8 cellular contexts compared by ENCODE assay signal in the genomic region with DNA sequence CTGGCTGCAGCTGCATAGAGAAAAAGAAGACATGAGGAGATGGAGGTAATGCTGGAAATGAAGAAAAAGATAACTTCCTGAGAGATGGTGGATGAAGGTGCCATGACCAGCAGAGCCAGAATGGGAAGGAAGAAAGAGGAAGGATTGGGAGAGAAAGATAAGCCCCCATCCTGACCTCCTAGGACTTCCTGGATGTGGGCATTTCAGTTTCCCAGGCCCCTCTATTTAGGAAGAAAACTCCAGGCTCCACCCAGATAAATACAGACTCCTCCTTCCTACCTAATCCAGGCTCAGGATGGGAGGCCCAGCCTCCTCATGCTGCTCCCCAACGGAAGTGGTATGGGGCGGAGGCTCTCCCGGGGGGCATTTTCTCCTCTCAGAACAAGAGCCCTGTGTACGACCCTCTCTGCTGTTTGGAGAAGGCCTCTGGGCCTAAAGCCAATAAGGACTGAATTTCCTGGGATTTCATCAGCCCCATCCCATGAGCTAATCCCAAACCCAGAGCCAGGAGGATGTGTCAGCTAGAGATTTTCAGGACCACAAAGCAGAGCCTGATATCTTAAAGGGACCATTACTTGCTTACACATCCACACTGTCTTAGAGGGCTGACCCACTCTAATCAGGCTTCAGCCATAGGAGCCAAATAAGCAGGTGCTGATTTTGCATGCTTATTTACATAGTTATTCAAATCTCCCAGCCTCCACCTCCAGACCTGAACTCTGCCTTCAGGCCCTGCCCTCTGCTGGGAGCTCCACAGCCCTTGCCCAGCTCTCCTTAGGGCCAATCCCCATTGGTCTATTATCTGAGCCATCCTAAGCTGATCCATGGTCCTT. TPM values are rescaled to one million over a fixed set of nuclear protein-coding genes. Genes with fewer than 3 reads are reported as not detected.
A peak's percentile ranks its signal among the peaks of the same experiment; 100 is the strongest.
DNase-seq lines count a peak whose midpoint lies in the region; ATAC-seq and TF ChIP-seq lines count a peak whose summit lies in the region.

No MANE protein-coding gene starts in this region.

- intact Hi-C loops in activated CD8-positive, alpha-beta T cell treated with anti-CD3 and anti-CD28 coated beads for 36 hours (cut with micrococcal nuclease) = no loop called here
- intact Hi-C loops in left ventricle myocardium inferior (cut with micrococcal nuclease) = no loop called here

- peaks cover 40% of the 10 kb centered on the region for H3K4me1 Mint-ChIP-seq in activated CD8-positive, alpha-beta T cell treated with anti-CD3 and anti-CD28 coated beads for 36 hours (ENCODE audit: low read depth)

- peaks cover 32% of the 10 kb centered on the region for H3F3A ChIP-seq in smooth muscle cell (ENCODE audit: low read depth)

- H2AFZ ChIP-seq in smooth muscle cell (ENCODE audit: low read depth) = peak overlapping the region; percentile 22

- peak overlapping the region; percentile 77 for H3K9ac ChIP-seq in smooth muscle cell (ENCODE audit: low read depth)

- peak overlapping the region; percentile 99 for H3K27ac ChIP-seq in left ventricle myocardium inferior (replicated peaks)
- H3K27ac ChIP-seq in smooth muscle cell (ENCODE audit: low read depth) = peak overlapping the region; percentile 96

- TF ChIP-seq CTCF in GM10266 (IDR thresholded peaks at IDR 0.05; ENCODE audit: control insufficient read depth, insufficient read depth, low read depth, missing control alignments) = peak; percentile 27
- no peak for TF ChIP-seq CTCF in activated CD8-positive, alpha-beta T cell treated with anti-CD3 and anti-CD28 coated beads for 36 hours (IDR thresholded peaks at IDR 0.05)
- TF ChIP-seq CTCF in left ventricle myocardium inferior (IDR thresholded peaks at IDR 0.05; ENCODE audit: borderline replicate concordance) = no peak
- TF ChIP-seq CTCF in smooth muscle cell (IDR thresholded peaks at IDR 0.05; ENCODE audit: borderline replicate concordance, insufficient read depth, poor library complexity, severe bottlenecking) = no peak

- H3K36me3 ChIP-seq in MG63 = peaks cover 43% of the 10 kb centered on the region
- no peaks in the 10 kb centered on the region for H3K36me3 ChIP-seq in left ventricle myocardium inferior
- no peaks in the 10 kb centered on the region for H3K36me3 ChIP-seq in smooth muscle cell (ENCODE audit: low read depth)

- DNase-seq in GM10266 (ENCODE audit: extremely low spot score) (no peak), MG63 (peak; percentile 99), left ventricle myocardium inferior (peak; percentile 80), smooth muscle cell (lab: John Stamatoyannopoulos, UW; ENCODE audit: unreplicated experiment) (peak; percentile 43), HEK293T (ENCODE audit: extremely low spot score) (no peak), NCI-H524 (lab: John Stamatoyannopoulos, UW) (no peak)
- no peak for DNase-seq in activated CD8-positive, alpha-beta T cell treated with anti-CD3 and anti-CD28 coated beads for 36 hours

- peaks cover 65% of the 10 kb centered on the region for H3K4me1 ChIP-seq in left ventricle myocardium inferior
- peaks cover 40% of the 10 kb centered on the region for H3K4me1 ChIP-seq in smooth muscle cell (ENCODE audit: low read depth)

- POLR2A ChIA-PET in activated CD8-positive, alpha-beta T cell treated with anti-CD3 and anti-CD28 coated beads for 36 hours (lab: Charles Lee) = interaction anchor here (1.1 to 2.5 kb wide), 7 partner anchors 7 to 49 kb away, joined by 3 to 10 read pairs (median 4); partner anchors contain the start of gene KHDC4
- POLR2A ChIA-PET in HEK293T (lab: Yijun Ruan, JAX) = interaction anchor here (1.0 to 4.4 kb wide), 10 partner anchors 8 to 123 kb away, joined by 3 to 53 read pairs (median 6); partner anchors contain the start of gene KHDC4

- H4K20me1 ChIP-seq in smooth muscle cell (ENCODE audit: low read depth) = no peaks in the 10 kb centered on the region

- no peak for ATAC-seq in activated CD8-positive, alpha-beta T cell treated with anti-CD3 and anti-CD28 coated beads for 36 hours
- ATAC-seq in GM21786 (IDR thresholded peaks at IDR 0.05; ENCODE audit: unreplicated experiment) = no peak

- no peaks in the 10 kb centered on the region for H3K27me3 Mint-ChIP-seq in activated CD8-positive, alpha-beta T cell treated with anti-CD3 and anti-CD28 coated beads for 36 hours

- H3K9me3 ChIP-seq in MG63 (no peaks in the 10 kb centered on the region), left ventricle myocardium inferior (replicated peaks) (no peaks in the 10 kb centered on the region), smooth muscle cell (replicated peaks; ENCODE audit: low read depth) (no peaks in the 10 kb centered on the region)

- peak overlapping the region; percentile 69 for H3K27ac Mint-ChIP-seq in activated CD8-positive, alpha-beta T cell treated with anti-CD3 and anti-CD28 coated beads for 36 hours

- H3K36me3 Mint-ChIP-seq in activated CD8-positive, alpha-beta T cell treated with anti-CD3 and anti-CD28 coated beads for 36 hours (ENCODE audit: low read depth) = peaks cover 18% of the 10 kb centered on the region

- CTCF ChIA-PET in activated CD8-positive, alpha-beta T cell treated with anti-CD3 and anti-CD28 coated beads for 36 hours (lab: Charles Lee) = interaction anchor here (0.9 to 11.1 kb wide), 4 partner anchors 13 to 79 kb away, joined by 3 to 121 read pairs (median 4); partner anchors contain the start of genes KHDC4 and RXFP4
- CTCF ChIA-PET in HEK293T (lab: Yijun Ruan, JAX) = interaction anchor here (0.7 to 2.1 kb wide), 6 partner anchors 9 to 66 kb away, joined by 3 to 14 read pairs (median 3); no protein-coding TSS in a partner anchor

- H3K4me2 ChIP-seq in smooth muscle cell = peak overlapping the region; percentile 90

- no peak overlapping the region for H3K4me3 Mint-ChIP-seq in activated CD8-positive, alpha-beta T cell treated with anti-CD3 and anti-CD28 coated beads for 36 hours

- no peaks in the 10 kb centered on the region for H3K9me3 Mint-ChIP-seq in activated CD8-positive, alpha-beta T cell treated with anti-CD3 and anti-CD28 coated beads for 36 hours

- H3K27me3 ChIP-seq in MG63 (no peaks in the 10 kb centered on the region), left ventricle myocardium inferior (ENCODE audit: low read depth) (no peaks in the 10 kb centered on the region), smooth muscle cell (ENCODE audit: low read depth) (no peaks in the 10 kb centered on the region)

- peaks cover 33% of the 10 kb centered on the region for H3K79me2 ChIP-seq in smooth muscle cell (ENCODE audit: low read depth)

- WGBS in smooth muscle cell (ENCODE audit: low lambda C conversion rate) = 9% methylated on average over 4 of the region's 4 CpGs

- H3K4me3 ChIP-seq in MG63 = peak overlapping the region; percentile 94
- H3K4me3 ChIP-seq in left ventricle myocardium inferior = peak overlapping the region; percentile 77
- peak overlapping the region; percentile 35 for H3K4me3 ChIP-seq in smooth muscle cell

TF ChIP-seq in HEK293T, 16 proteins besides CTCF, POLR2A, EP300 and RAD21:
- TF ChIP-seq FOXK2 (IDR thresholded peaks at IDR 0.05) (no peak), CTBP1 (IDR thresholded peaks at IDR 0.05; ENCODE audit: borderline replicate concordance) (no peak), ZNF384 (IDR thresholded peaks at IDR 0.05) (no peak), SUZ12 (IDR thresholded peaks at IDR 0.05) (no peak), TARDBP (IDR thresholded peaks at IDR 0.05) (no peak), HDGF (IDR thresholded peaks at IDR 0.05; ENCODE audit: borderline replicate concordance) (no peak), ELF4 (IDR thresholded peaks at IDR 0.05) (no peak), L3MBTL2 (conservative IDR thresholded peaks at IDR 0.05) (no peak), NFRKB (IDR thresholded peaks at IDR 0.05) (no peak), FOXA1 (IDR thresholded peaks at IDR 0.05) (no peak), BHLHE40 (IDR thresholded peaks at IDR 0.05; ENCODE audit: borderline replicate concordance) (no peak), ARNT (IDR thresholded peaks at IDR 0.05) (no peak), SP1 (IDR thresholded peaks at IDR 0.05) (no peak), FOXM1 (IDR thresholded peaks at IDR 0.05; ENCODE audit: borderline replicate concordance) (no peak)
- TF ChIP-seq, protein P1, sequence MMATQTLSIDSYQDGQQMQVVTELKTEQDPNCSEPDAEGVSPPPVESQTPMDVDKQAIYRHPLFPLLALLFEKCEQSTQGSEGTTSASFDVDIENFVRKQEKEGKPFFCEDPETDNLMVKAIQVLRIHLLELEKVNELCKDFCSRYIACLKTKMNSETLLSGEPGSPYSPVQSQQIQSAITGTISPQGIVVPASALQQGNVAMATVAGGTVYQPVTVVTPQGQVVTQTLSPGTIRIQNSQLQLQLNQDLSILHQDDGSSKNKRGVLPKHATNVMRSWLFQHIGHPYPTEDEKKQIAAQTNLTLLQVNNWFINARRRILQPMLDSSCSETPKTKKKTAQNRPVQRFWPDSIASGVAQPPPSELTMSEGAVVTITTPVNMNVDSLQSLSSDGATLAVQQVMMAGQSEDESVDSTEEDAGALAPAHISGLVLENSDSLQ (IDR thresholded peaks at IDR 0.05) = no peak

RNA-seq across cellular contexts. Expression of gene ARHGEF2, which starts 5.1 kb away (rescaled TPM):
- 38.7 and 70.6 TPM in 2 replicates for total RNA-seq in MG63 (2014; rRNA removed; shearing (Covaris generic); ENCODE audit: low replicate concordance)
- total RNA-seq in activated CD8-positive, alpha-beta T cell treated with anti-CD3 and anti-CD28 coated beads for 36 hours = 100 to 1,000 TPM; 147 to 150 TPM
- 69.3 TPM for total RNA-seq in left ventricle myocardium inferior
- 30.2 and 58.0 TPM in 2 replicates for total RNA-seq in smooth muscle cell
- polyA plus RNA-seq in smooth muscle cell = 21.0 and 24.2 TPM in 2 replicates

RNA-seq across cellular contexts. Expression of gene SSR2, which starts 37.3 kb away (rescaled TPM):
- total RNA-seq in MG63 (2014; rRNA removed; shearing (Covaris generic); ENCODE audit: low replicate concordance) = 243 and 387 TPM in 2 replicates
- 100 to 1,000 TPM; 148 to 150 TPM for total RNA-seq in activated CD8-positive, alpha-beta T cell treated with anti-CD3 and anti-CD28 coated beads for 36 hours
- 77.6 TPM for total RNA-seq in left ventricle myocardium inferior
- 452 and 457 TPM in 2 replicates for total RNA-seq in smooth muscle cell
- 408 and 447 TPM in 2 replicates for polyA plus RNA-seq in smooth muscle cell

RNA-seq across cellular contexts. Expression of gene RXFP4, which starts 42.0 kb away (rescaled TPM):
- total RNA-seq in MG63 (2014; rRNA removed; shearing (Covaris generic); ENCODE audit: low replicate concordance) = not detected in 2 replicates
- total RNA-seq in activated CD8-positive, alpha-beta T cell treated with anti-CD3 and anti-CD28 coated beads for 36 hours = not detected
- total RNA-seq in left ventricle myocardium inferior = not detected
- total RNA-seq in smooth muscle cell = not detected in 2 replicates
- polyA plus RNA-seq in smooth muscle cell = 0.66 and 1.5 TPM in 2 replicates

RNA-seq across cellular contexts. Expression of gene KHDC4, which starts 49.2 kb away (rescaled TPM):
- 26.0 and 32.1 TPM in 2 replicates for total RNA-seq in MG63 (2014; rRNA removed; shearing (Covaris generic); ENCODE audit: low replicate concordance)
- 10 to 100 TPM; 68.1 to 71.3 TPM for total RNA-seq in activated CD8-positive, alpha-beta T cell treated with anti-CD3 and anti-CD28 coated beads for 36 hours
- total RNA-seq in left ventricle myocardium inferior (21.2 TPM), smooth muscle cell (35.6 and 41.7 TPM in 2 replicates)
- polyA plus RNA-seq in smooth muscle cell = 14.9 and 18.3 TPM in 2 replicates

Comparison
In these comparisons a context has a peak if more than half of its experiments do, and no peak if none do; other contexts are left out.
1. DNase-seq: peak in MG63 (single experiment), left ventricle myocardium inferior (single experiment) and smooth muscle cell (single experiment); none in GM10266 (single experiment), activated CD8-positive, alpha-beta T cell treated with anti-CD3 and anti-CD28 coated beads for 36 hours (single experiment), HEK293T (single experiment) and NCI-H524 (0 of 2).
2. H3K4me3 ChIP-seq: peak in every context shown above with its lines; median percentile 94 in MG63; 77 in left ventricle myocardium inferior; 35 in smooth muscle cell.